In genomic region chr5:82278711-82279370, GRCh38 we compare ENCODE assay signal across 8 cellular contexts. TPM values are rescaled to one million over a fixed set of nuclear protein-coding genes. Genes with fewer than 3 reads are reported as not detected.
A peak's percentile ranks its signal among the peaks of the same experiment; 100 is the strongest.
DNase-seq lines count a peak whose midpoint lies in the region; ATAC-seq, FAIRE-seq and TF ChIP-seq lines count a peak whose summit lies in the region.

No MANE protein-coding gene starts in this region.

- peaks cover 40% of the 10 kb centered on the region for H3K79me2 ChIP-seq in GM12878 (ENCODE audit: control insufficient read depth, insufficient read depth, low read length)

- H3K9me3 ChIP-seq in GM12878 (replicated peaks; ENCODE audit: control insufficient read depth, insufficient read depth, low read length), result no peaks in the 10 kb centered on the region
- H3K9me3 ChIP-seq in tibial artery, result no peaks in the 10 kb centered on the region

- BruUV-seq in GM12878 (replicated peaks; lab: Mats Ljungman, UMichigan), result TSS peak; percentile 89

- H3K4me3 ChIP-seq in GM12878 (peak overlapping the region; percentile 82), lower leg skin (ENCODE audit: low read depth, poor library complexity, severe bottlenecking) (peak overlapping the region; percentile 61), tibial artery (peak overlapping the region; percentile 90 to 99)

- RAD21 ChIA-PET in GM12878 (lab: Charles Lee; ENCODE audit: unreplicated experiment), result interaction anchor here (1.0 kb wide), 1 partner anchor 114 kb away, joined by 3 read pairs; no protein-coding TSS in a partner anchor

- no peaks in the 10 kb centered on the region for H3K27me3 ChIP-seq in GM12878 (replicated peaks in 1 of 2; ENCODE audit: control insufficient read depth in 2 of 2, insufficient read depth in 2 of 2, low read length in 1 of 2)
- no peaks in the 10 kb centered on the region for H3K27me3 ChIP-seq in tibial artery

- peak overlapping the region; percentile 88 for H2AFZ ChIP-seq in GM12878 (ENCODE audit: control insufficient read depth, low read depth, low read length)

- no peak for TF ChIP-seq CTCF in GM12878 (IDR thresholded peaks at IDR 0.05 in 2 of 3, conservative IDR thresholded peaks at IDR 0.05 in 1 of 3; ENCODE audit: control insufficient read depth in 2 of 3, extremely low read depth in 1 of 3, insufficient read depth in 1 of 3, low read depth in 3 of 3, low read length in 3 of 3)
- TF ChIP-seq CTCF in lower leg skin (IDR thresholded peaks at IDR 0.05), result no peak
- TF ChIP-seq CTCF in tibial artery (IDR thresholded peaks at IDR 0.05), result no peak

- no peak for ATAC-seq in GM12878
- ATAC-seq in HG03457 (IDR thresholded peaks at IDR 0.05; ENCODE audit: unreplicated experiment), result no peak
- no peak for ATAC-seq in HG02852 (IDR thresholded peaks at IDR 0.05; ENCODE audit: unreplicated experiment)

- H3K4me3 Mint-ChIP-seq in activated CD4-positive, alpha-beta T cell treated with anti-CD3 and anti-CD28 coated beads, Interleukin-2, amount 10 ng/mL, durations not matched to agents 7 days and 5 days, result peak overlapping the region; percentile 89

- H3K36me3 ChIP-seq in GM12878 (ENCODE audit: control insufficient read depth in 2 of 2, insufficient read depth in 2 of 2, low read length in 1 of 2), result peaks cover 5 to 19% of the 10 kb centered on the region in 2 experiments
- H3K36me3 ChIP-seq in tibial artery, result peaks cover 26 to 27% (median 26%) of the 10 kb centered on the region in 3 donors

- peak overlapping the region; percentile 100 for H3K27ac Mint-ChIP-seq in activated CD4-positive, alpha-beta T cell treated with anti-CD3 and anti-CD28 coated beads, Interleukin-2, amount 10 ng/mL, durations not matched to agents 7 days and 5 days

- no peak for TF ChIP-seq RAD21 in GM12878 (IDR thresholded peaks at IDR 0.05; ENCODE audit: insufficient read depth, low read depth, low read length)

- H3K9ac ChIP-seq in GM12878 (ENCODE audit: control insufficient read depth, insufficient read depth, low read length), result peak overlapping the region; percentile 94

- CTCF ChIA-PET in activated CD4-positive, alpha-beta T cell treated with anti-CD3 and anti-CD28 coated beads, Interleukin-2, amount 10 ng/mL, durations not matched to agents 7 days and 5 days (lab: Charles Lee), result interaction anchor here (0.7 to 1.3 kb wide), 3 partner anchors 13 to 979 kb away, joined by 3 read pairs; no protein-coding TSS in a partner anchor
- CTCF ChIA-PET in GM12878 (lab: Yijun Ruan, JAX), result interaction anchor here (0.8 to 1.8 kb wide), 6 partner anchors 8 to 50 kb away, joined by 3 to 5 read pairs (median 3); no protein-coding TSS in a partner anchor

- in situ Hi-C loops in GM12878 (cut with MboI), result no loop called here

- TF ChIP-seq EP300 in GM12878 (IDR thresholded peaks at IDR 0.05; ENCODE audit: borderline replicate concordance in 1 of 2, control insufficient read depth in 1 of 2, low read depth in 2 of 2, low read length in 2 of 2), result no peak

- H3K4me2 ChIP-seq in GM12878 (ENCODE audit: control insufficient read depth, insufficient read depth), result peak overlapping the region; percentile 70

- no peak for FAIRE-seq in GM12878 (lab: Jason Lieb, UNC)

- POLR2A ChIA-PET in activated CD4-positive, alpha-beta T cell treated with anti-CD3 and anti-CD28 coated beads, Interleukin-2, amount 10 ng/mL, durations not matched to agents 7 days and 5 days (lab: Charles Lee), result interaction anchor here (0.6 kb wide), 1 partner anchor 79 kb away, joined by 3 read pairs; no protein-coding TSS in a partner anchor
- POLR2A ChIA-PET in GM12878 (lab: Charles Lee), result interaction anchor here (0.7 to 3.0 kb wide), 6 partner anchors 9 to 540 kb away, joined by 3 to 13 read pairs (median 4); no protein-coding TSS in a partner anchor

- DNase-seq in activated CD4-positive, alpha-beta T cell treated with anti-CD3 and anti-CD28 coated beads, Interleukin-2, amount 10 ng/mL, durations not matched to agents 7 days and 5 days, result no peak
- DNase-seq in activated CD4-positive, alpha-beta T cell treated with anti-CD3 and anti-CD28 coated beads for 1 hour, result no peak
- DNase-seq in GM12878 (ENCODE audit: low read depth, low spot score) (no peak), lower leg skin (ENCODE audit: low spot score in 2 of 2) (no peak), tibial artery (no peak), RPMI8226 (no peak)

- no peaks in the 10 kb centered on the region for H3K27me3 Mint-ChIP-seq in activated CD4-positive, alpha-beta T cell treated with anti-CD3 and anti-CD28 coated beads, Interleukin-2, amount 10 ng/mL, durations not matched to agents 7 days and 5 days

- 57% methylated on average over 18 of the region's 19 CpGs for WGBS in GM12878 (ENCODE audit: insufficient coverage, insufficient replicate concordance, low lambda C conversion rate, missing lambda C conversion rate)
- 34 to 70% methylated on average over 19 of the region's 19 CpGs for WGBS in lower leg skin, 2 donors

- no peaks in the 10 kb centered on the region for H3K9me3 Mint-ChIP-seq in activated CD4-positive, alpha-beta T cell treated with anti-CD3 and anti-CD28 coated beads, Interleukin-2, amount 10 ng/mL, durations not matched to agents 7 days and 5 days

- H3K4me1 ChIP-seq in GM12878 (ENCODE audit: control insufficient read depth, insufficient read depth, low read length), result peaks cover 6% of the 10 kb centered on the region
- H3K4me1 ChIP-seq in tibial artery, result peaks cover 0 to 21% (median 10%) of the 10 kb centered on the region in 4 donors

- SMC1A ChIA-PET in GM12878 (lab: Charles Lee; ENCODE audit: uncharacterized antibody, unreplicated experiment), result interaction anchor here (0.7 to 1.4 kb wide), 7 partner anchors 16 to 114 kb away, joined by 3 to 6 read pairs (median 3); no protein-coding TSS in a partner anchor

- H3K27ac ChIP-seq in GM12878 (ENCODE audit: control insufficient read depth, insufficient read depth) (peak overlapping the region; percentile 96), tibial artery (peak overlapping the region; percentile 84 to 87)

- no peaks in the 10 kb centered on the region for H4K20me1 ChIP-seq in GM12878 (ENCODE audit: control insufficient read depth, insufficient read depth)

- H3K36me3 Mint-ChIP-seq in activated CD4-positive, alpha-beta T cell treated with anti-CD3 and anti-CD28 coated beads, Interleukin-2, amount 10 ng/mL, durations not matched to agents 7 days and 5 days (ENCODE audit: low read depth), result peaks cover 36% of the 10 kb centered on the region

- TF ChIP-seq POLR2A in GM12878 (IDR thresholded peaks at IDR 0.05; ENCODE audit: low read depth, low read length), result no peak
- peak in 1 of 2 donors; percentile 62 for TF ChIP-seq POLR2A in lower leg skin (IDR thresholded peaks at IDR 0.05)

- peaks cover 42% of the 10 kb centered on the region for H3K4me1 Mint-ChIP-seq in activated CD4-positive, alpha-beta T cell treated with anti-CD3 and anti-CD28 coated beads, Interleukin-2, amount 10 ng/mL, durations not matched to agents 7 days and 5 days

- intact Hi-C loops in GM12878 (cut with micrococcal nuclease; ENCODE audit: unreplicated experiment), result loop anchor here (10.0 kb wide), 1 partner anchor 796 kb away; the partner anchor contains the start of genes TMEM167A and XRCC4
- intact Hi-C loops in lower leg skin (cut with DNase I; ENCODE audit: low total_unique reads), result no loop called here
- intact Hi-C loops in tibial artery (cut with DNase I; ENCODE audit: low total_unique reads), result no loop called here

TF ChIP-seq in GM12878, 131 proteins besides CTCF, POLR2A, EP300 and RAD21 (continues in another document):
- TF ChIP-seq POLR2AphosphoS5 (IDR thresholded peaks at IDR 0.05; ENCODE audit: low read length), result no peak; the same call in 1 of the 2 replicates
- no peak for TF ChIP-seq ETV6 (conservative IDR thresholded peaks at IDR 0.05 in 1 of 2, IDR thresholded peaks at IDR 0.05 in 1 of 2; ENCODE audit: borderline replicate concordance in 1 of 2, low read depth in 1 of 2)
- no peak for TF ChIP-seq STAT3 (IDR thresholded peaks at IDR 0.05; ENCODE audit: low read depth, low read length)
- no peak for TF ChIP-seq JUNB (IDR thresholded peaks at IDR 0.05)
- TF ChIP-seq RAD51 (IDR thresholded peaks at IDR 0.05), result 0 out of 2 replicates have a peak, but pooled peaks have one; percentile 10
- no peak for TF ChIP-seq CREM (IDR thresholded peaks at IDR 0.05; ENCODE audit: low read depth)
- 0 out of 2 replicates have a peak, but pooled peaks have one; percentile 39 for TF ChIP-seq MTA2 (IDR thresholded peaks at IDR 0.05; ENCODE audit: low read depth)
- no peak for TF ChIP-seq BRCA1 (IDR thresholded peaks at IDR 0.05; ENCODE audit: low read depth, low read length)
- TF ChIP-seq SMAD1 (IDR thresholded peaks at IDR 0.05; ENCODE audit: low read depth, partially characterized antibody), result no peak
- TF ChIP-seq FOXM1 (IDR thresholded peaks at IDR 0.05; ENCODE audit: low read depth, low read length), result no peak

RNA-seq across cellular contexts. Expression of gene RPS23, which starts 0.7 kb away (rescaled TPM):
- 1,000 to 10,000 TPM; 2,100 to 2,217 TPM for total RNA-seq in activated CD4-positive, alpha-beta T cell treated with anti-CD3 and anti-CD28 coated beads, Interleukin-2, amount 10 ng/mL, durations not matched to agents 7 days and 5 days
- 439 and 600 TPM in 2 replicates for total RNA-seq in GM12878 (2013; cell fraction: nucleolus; rRNA removed)
- total RNA-seq in GM12878 (2014; rRNA removed) (4,230 and 4,954 TPM in 2 replicates), GM12878 (2014; rRNA removed; fragmentation: Illumina TruSeq; extraction: Trizol) (7,078 and 7,478 TPM in 2 replicates), GM12878 (2021) (3,391 and 3,614 TPM in 2 replicates), lower leg skin (1,000 to 10,000 TPM; 2,219 to 4,080 (median 3,440) TPM)
- polyA plus RNA-seq in GM12878 (2011; ENCODE audit: low read depth), result 25,071 TPM
- polyA plus RNA-seq in GM12878 (2011; rRNA removed) (3,410 and 4,618 TPM in 2 replicates), GM12878 (2014; fragmentation: Illumina TruSeq; extraction: Trizol) (6,283 and 8,176 TPM in 2 replicates), GM12878 (2014; fragmentation: Nextera tagmentation; extraction: Ambion mirVana) (1,000 to 10,000 TPM; 6,503 to 7,117 TPM), GM12878 (2014; rRNA removed) (5,781 and 8,145 TPM in 2 replicates), GM12878 (2016; fragmentation: Nextera tagmentation; extraction: Ambion mirVana) (1,000 to 10,000 TPM; 2,489 to 2,538 TPM)
- polyA plus RNA-seq in GM12878 (2011; cell fraction: cytosol; rRNA removed), result 4,104 and 5,041 TPM in 2 replicates
- polyA plus RNA-seq in GM12878 (2011; cell fraction: nucleus; rRNA removed), result 1,886 and 2,128 TPM in 2 replicates
- 9,354 and 10,457 TPM in 2 replicates for polyA plus RNA-seq in GM12878 (2012)
- 2,846 and 2,987 TPM in 2 replicates for polyA minus RNA-seq in GM12878 (2011; rRNA and poly(A)+ RNA removed)
- 551 and 634 TPM in 2 replicates for polyA minus RNA-seq in GM12878 (2011; cell fraction: cytosol; rRNA and poly(A)+ RNA removed)
- polyA minus RNA-seq in GM12878 (2011; cell fraction: nucleus; rRNA and poly(A)+ RNA removed), result 106 and 126 TPM in 2 replicates
